Comparison of ENCODE assay signal across 24 cellular contexts in genomic region chr22:22670076-22670795, GRCh38. TPM values are rescaled to one million over a fixed set of nuclear protein-coding genes. Genes with fewer than 3 reads are reported as not detected.
"Had no signal": no experiment of that assay in that cellular context is flagged by ENCODE, and none has a peak within 500 bp of the region (broad histone marks: within the 10 kb centered on the region; RNA-seq: fewer than 3 reads in every experiment).

No MANE protein-coding gene starts in this region.

- H3K36me3 Mint-ChIP-seq: naive thymus-derived CD8-positive, alpha-beta T cell; neural progenitor cell had no signal

- FAIRE-seq: islet of Langerhans had no signal

- H3K4me3 ChIP-seq: dorsolateral prefrontal cortex, hepatocyte, neural progenitor cell, ovary, right atrium auricular region, smooth muscle cell, tibial artery, upper lobe of left lung, uterus had no signal

- H3K27ac Mint-ChIP-seq: naive thymus-derived CD8-positive, alpha-beta T cell; neural progenitor cell had no signal

- DNase-seq: cortex of kidney; dorsolateral prefrontal cortex; effector CD8-positive, alpha-beta T cell; foreskin melanocyte; head of caudate nucleus; kidney glomerular epithelial cell; mesendoderm; naive thymus-derived CD8-positive, alpha-beta T cell; nucleus accumbens; ovary; stimulated activated CD4-positive, alpha-beta T cell treated with anti-CD3 and anti-CD28 coated beads, Interleukin-2, amount 100 ng/mL, for 48 hours; stimulated activated naive CD4-positive, alpha-beta T cell treated with Interleukin-2 at 50 U/mL for 16 hours; tibial artery; upper lobe of left lung; uterus had no signal

- H3K27me3 ChIP-seq: ovary, right atrium auricular region, upper lobe of left lung, uterus had no signal

- H3K36me3 ChIP-seq: neural progenitor cell, ovary, right atrium auricular region, tibial artery, upper lobe of left lung, uterus had no signal

- ATAC-seq: naive thymus-derived CD8-positive, alpha-beta T cell had no signal

- H3K9me3 ChIP-seq: ovary, right atrium auricular region, upper lobe of left lung, uterus had no signal

- H3K4me1 ChIP-seq: right atrium auricular region, tibial artery, uterus had no signal

- H3K27ac ChIP-seq: dorsolateral prefrontal cortex, hepatocyte, neural progenitor cell, ovary, right atrium auricular region, tibial artery, upper lobe of left lung, uterus had no signal

- H3K4me3 Mint-ChIP-seq: naive thymus-derived CD8-positive, alpha-beta T cell; neural progenitor cell had no signal

RNA-seq across cellular contexts. Expression of gene GGTLC2, which starts 25.8 kb away (rescaled TPM):
- total RNA-seq: liver; lung microvascular endothelial cell; naive thymus-derived CD8-positive, alpha-beta T cell; ovary; posterior vena cava; right atrium auricular region; smooth muscle cell; uterus had no signal
- polyA plus RNA-seq: esophagus; hepatocyte; liver; naive thymus-derived CD8-positive, alpha-beta T cell; ovary; smooth muscle cell had no signal
